10 cellular contexts compared by ENCODE assay signal in genomic region chr15:85499498-85499897, GRCh38.
DNase-seq lines count a peak whose midpoint lies in the region; ATAC-seq and TF ChIP-seq lines count a peak whose summit lies in the region.
"Had no signal": no experiment of that assay in that cellular context is flagged by ENCODE, and none has a peak within 500 bp of the region (broad histone marks: within the 10 kb centered on the region; RNA-seq: fewer than 3 reads in every experiment).

No MANE protein-coding gene starts in this region.

- TF ChIP-seq CTCF in CD8-positive, alpha-beta T cell (IDR thresholded peaks at IDR 0.05) = no peak
- TF ChIP-seq CTCF in IMR-90 (conservative IDR thresholded peaks at IDR 0.05; ENCODE audit: low read depth, low read length) (no peak), WERI-Rb-1 (IDR thresholded peaks at IDR 0.05; ENCODE audit: low read depth, low read length) (no peak), tibial artery (IDR thresholded peaks at IDR 0.05) (no peak)

- H3K9me3 ChIP-seq in CD8-positive, alpha-beta T cell (ENCODE audit: low read length) = no peaks in the 10 kb centered on the region
- H3K9me3 ChIP-seq in IMR-90 (ENCODE audit: control insufficient read depth, insufficient read depth, low read length) (no peaks in the 10 kb centered on the region), WERI-Rb-1 (ENCODE audit: severe bottlenecking) (no peaks in the 10 kb centered on the region), mesenchymal stem cell (ENCODE audit: control insufficient read depth, low read length) (no peaks in the 10 kb centered on the region), tibial artery (no peaks in the 10 kb centered on the region)

- no peak overlapping the region for H3K4me3 Mint-ChIP-seq in CD8-positive, alpha-beta T cell

- no peak for ATAC-seq in CD8-positive, alpha-beta T cell
- ATAC-seq in IMR-90 (ENCODE audit: low read depth) = no peak
- ATAC-seq in GM19463 (IDR thresholded peaks at IDR 0.05; ENCODE audit: unreplicated experiment) = no peak

- no TSS peak for BruUV-seq in IMR-90 (replicated peaks; lab: Mats Ljungman, UMichigan)

- no peak overlapping the region for H3K27ac ChIP-seq in CD8-positive, alpha-beta T cell (ENCODE audit: low read depth, low read length)
- no peak overlapping the region for H3K27ac ChIP-seq in IMR-90 (ENCODE audit: insufficient read depth, low read length)
- H3K27ac ChIP-seq in WERI-Rb-1 = peak overlapping the region; percentile 83
- no peak overlapping the region for H3K27ac ChIP-seq in mesenchymal stem cell (ENCODE audit: low read length, poor library complexity, severe bottlenecking)
- no peak overlapping the region for H3K27ac ChIP-seq in tibial artery

- H3K9me3 Mint-ChIP-seq in CD8-positive, alpha-beta T cell = no peaks in the 10 kb centered on the region

- no peak overlapping the region for H2BK12ac ChIP-seq in mesenchymal stem cell (ENCODE audit: low read length in 2 of 2)

- H3K23ac ChIP-seq in IMR-90 (ENCODE audit: low read depth, low read length) = no peak overlapping the region; the same call in 1 of the 2 replicates
- no peak overlapping the region for H3K23ac ChIP-seq in mesenchymal stem cell (ENCODE audit: low read length in 2 of 2)

- peaks cover 23% of the 10 kb centered on the region; the same call in 1 of the 2 replicates for H4K20me1 ChIP-seq in IMR-90 (ENCODE audit: insufficient read depth, low read length)

- H2BK5ac ChIP-seq in IMR-90 (ENCODE audit: low read depth, low read length, poor library complexity, severe bottlenecking) (no peak overlapping the region), mesenchymal stem cell (ENCODE audit: low read depth, low read length, poor library complexity, severe bottlenecking) (no peak overlapping the region)

- in situ Hi-C loops in IMR-90 (cut with MboI; ENCODE audit: low sequenced_read_pairs) = loop anchor here (5.0 kb wide), 1 partner anchor 207 kb away; no protein-coding TSS in a partner anchor

- H2AK5ac ChIP-seq in IMR-90 (ENCODE audit: low read depth, low read length) (no peak overlapping the region), mesenchymal stem cell (ENCODE audit: low read length, severe bottlenecking) (peak overlapping the region; percentile 72)

- H3K56ac ChIP-seq in IMR-90 (ENCODE audit: extremely low read depth, insufficient read depth, low read length) = no peak overlapping the region

- H3K9me1 ChIP-seq in IMR-90 (ENCODE audit: insufficient read depth, low read length) = peaks cover 13% of the 10 kb centered on the region

- H3K4me1 Mint-ChIP-seq in CD8-positive, alpha-beta T cell (ENCODE audit: low read depth) = peaks cover 88% of the 10 kb centered on the region

- peak overlapping the region; percentile 60 for H3K27ac Mint-ChIP-seq in CD8-positive, alpha-beta T cell

- peaks cover 50% of the 10 kb centered on the region for H3K4me1 ChIP-seq in CD8-positive, alpha-beta T cell (ENCODE audit: insufficient read depth, low read length)
- peaks cover 8% of the 10 kb centered on the region for H3K4me1 ChIP-seq in IMR-90 (ENCODE audit: control insufficient read depth, insufficient read depth, low read length)
- H3K4me1 ChIP-seq in mesenchymal stem cell (ENCODE audit: control insufficient read depth, insufficient read depth, low read depth, low read length) = peaks cover 5% of the 10 kb centered on the region
- H3K4me1 ChIP-seq in tibial artery = peaks cover 0 to 20% (median 7%) of the 10 kb centered on the region in 4 donors

- intact Hi-C loops in CD8-positive, alpha-beta T cell (cut with DNase I, micrococcal nuclease) = no loop called here
- intact Hi-C loops in IMR-90 (cut with micrococcal nuclease) (no loop called here), tibial artery (cut with DNase I; ENCODE audit: low total_unique reads) (no loop called here)

- no peak overlapping the region for H3K4me3 ChIP-seq in CD8-positive, alpha-beta T cell (ENCODE audit: low read depth, low read length)
- H3K4me3 ChIP-seq in IMR-90 (ENCODE audit: insufficient read depth, low read depth, low read length) (no peak overlapping the region), WERI-Rb-1 (ENCODE audit: low read depth, low read length) (peak overlapping the region; percentile 60), mesenchymal stem cell (ENCODE audit: insufficient read depth in 1 of 2, low read depth in 1 of 2, low read length in 2 of 2) (no peak overlapping the region), tibial artery (no peak overlapping the region)

- H3K14ac ChIP-seq in IMR-90 (replicated peaks; ENCODE audit: low read depth, low read length) (no peak overlapping the region), mesenchymal stem cell (ENCODE audit: low read length in 2 of 2) (no peak overlapping the region)

- H4K5ac ChIP-seq in IMR-90 (ENCODE audit: low read depth, low read length) = no peak overlapping the region

- H4K91ac ChIP-seq in IMR-90 (ENCODE audit: insufficient read depth, low read depth, low read length) (no peak overlapping the region), mesenchymal stem cell (ENCODE audit: low read length) (no peak overlapping the region)

- TF ChIP-seq RAD21 in IMR-90 (IDR thresholded peaks at IDR 0.05; ENCODE audit: low read length) = no peak

- no peaks in the 10 kb centered on the region for H3K27me3 Mint-ChIP-seq in CD8-positive, alpha-beta T cell (ENCODE audit: low read depth)

- TF ChIP-seq POLR2A in IMR-90 (IDR thresholded peaks at IDR 0.05; ENCODE audit: low read depth, low read length) = no peak

- DNase-seq in CD8-positive, alpha-beta T cell = no peak
- DNase-seq in IMR-90 (peak; percentile 28), WERI-Rb-1 (no peak), mesenchymal stem cell (no peak), NCI-H774 (lab: John Stamatoyannopoulos, UW) (no peak), tibial artery (no peak), amniotic stem cell (lab: John Stamatoyannopoulos, UW) (no peak)
- DNase-seq: activated CD4-positive, CD25-positive, alpha-beta regulatory T cell; hypothalamus had no signal

- H2BK15ac ChIP-seq in IMR-90 (ENCODE audit: low read depth, low read length) (no peak overlapping the region), mesenchymal stem cell (ENCODE audit: low read depth, poor library complexity, severe bottlenecking) (no peak overlapping the region)

- dilution Hi-C loops in IMR-90 (cut with HindIII; ENCODE audit: low sequenced_read_pairs, unreplicated experiment) = no loop called here

- no peak overlapping the region for H4K8ac ChIP-seq in IMR-90 (ENCODE audit: low read depth in 2 of 2, low read length in 2 of 2)
- H4K8ac ChIP-seq in mesenchymal stem cell (ENCODE audit: low read length) = no peak overlapping the region

- H3K36me3 Mint-ChIP-seq in CD8-positive, alpha-beta T cell = peaks cover 3% of the 10 kb centered on the region

- POLR2A ChIA-PET in CD8-positive, alpha-beta T cell (lab: Charles Lee) = no interaction called here
- POLR2A ChIA-PET in IMR-90 (lab: Charles Lee; ENCODE audit: unreplicated experiment) = no interaction called here

- no peak overlapping the region for H2BK120ac ChIP-seq in IMR-90 (ENCODE audit: low read depth, low read length)
- H2BK120ac ChIP-seq in mesenchymal stem cell (ENCODE audit: low read depth, low read length) = no peak overlapping the region

- H3K36me3 ChIP-seq in CD8-positive, alpha-beta T cell (ENCODE audit: insufficient read depth, low read length) = no peaks in the 10 kb centered on the region
- no peaks in the 10 kb centered on the region for H3K36me3 ChIP-seq in IMR-90 (ENCODE audit: control insufficient read depth, insufficient read depth, low read length)
- H3K36me3 ChIP-seq in WERI-Rb-1 = peaks cover 31% of the 10 kb centered on the region
- no peaks in the 10 kb centered on the region for H3K36me3 ChIP-seq in mesenchymal stem cell (ENCODE audit: control insufficient read depth in 1 of 2, insufficient read depth in 2 of 2, low read depth in 1 of 2, low read length in 2 of 2)
- H3K36me3 ChIP-seq in tibial artery = no peaks in the 10 kb centered on the region

- H3K79me1 ChIP-seq in IMR-90 (ENCODE audit: low read depth in 1 of 2, low read length in 2 of 2) (peaks cover 39 to 83% of the 10 kb centered on the region in 2 experiments), mesenchymal stem cell (replicated peaks; ENCODE audit: low read length, poor library complexity, severe bottlenecking) (peaks cover 20% of the 10 kb centered on the region)

- WGBS in IMR-90 (ENCODE audit: extremely low coverage in 2 of 2, insufficient read length in 1 of 2), 2 experiments = 95% methylated on average over 3 of the region's 5 CpGs; no CpG with 5 or more reads in 1 of the 2 experiments
- WGBS in mesenchymal stem cell = 51% methylated on average over 4 of the region's 5 CpGs

- CTCF ChIA-PET in CD8-positive, alpha-beta T cell (lab: Charles Lee) = interaction anchor here (0.7 to 3.2 kb wide), 4 partner anchors 11 to 203 kb away, joined by 3 to 8 read pairs (median 6); no protein-coding TSS in a partner anchor
- CTCF ChIA-PET in IMR-90 (lab: Yijun Ruan, JAX) = no interaction called here

- no peak overlapping the region for H3K18ac ChIP-seq in IMR-90 (ENCODE audit: low read depth, low read length)
- H3K18ac ChIP-seq in mesenchymal stem cell (ENCODE audit: low read depth in 1 of 2, low read length in 2 of 2) = peak overlapping the region in 1 of 2 experiments; percentile 28

- no peaks in the 10 kb centered on the region for H3K27me3 ChIP-seq in CD8-positive, alpha-beta T cell (ENCODE audit: insufficient read depth, low read length)
- H3K27me3 ChIP-seq in IMR-90 (ENCODE audit: control insufficient read depth, insufficient read depth, low read length) (no peaks in the 10 kb centered on the region), WERI-Rb-1 (ENCODE audit: insufficient read depth, low read depth, severe bottlenecking) (no peaks in the 10 kb centered on the region), mesenchymal stem cell (ENCODE audit: control insufficient read depth in 1 of 2, insufficient read depth in 1 of 2, low read length in 2 of 2) (no peaks in the 10 kb centered on the region), tibial artery (no peaks in the 10 kb centered on the region)

- no peak overlapping the region for H3K9ac ChIP-seq in IMR-90 (ENCODE audit: low read depth, low read length)
- peak overlapping the region; percentile 29 for H3K9ac ChIP-seq in mesenchymal stem cell (ENCODE audit: low read length)

- no peak overlapping the region for H3K4me2 ChIP-seq in IMR-90 (ENCODE audit: low read depth, low read length)
- H3K4me2 ChIP-seq in mesenchymal stem cell (ENCODE audit: low read length, poor library complexity, severe bottlenecking) = no peak overlapping the region

- H2AFZ ChIP-seq in IMR-90 (replicated peaks; ENCODE audit: low read length, poor library complexity) = no peak overlapping the region
- H2AFZ ChIP-seq in mesenchymal stem cell (ENCODE audit: low read depth, low read length) = no peak overlapping the region

- H3K4ac ChIP-seq in IMR-90 (ENCODE audit: low read depth, low read length) (no peak overlapping the region), mesenchymal stem cell (ENCODE audit: low read depth in 1 of 2, low read length in 2 of 2) (no peak overlapping the region)

- no peak overlapping the region for H2BK20ac ChIP-seq in IMR-90 (ENCODE audit: low read depth, low read length)

- no peak overlapping the region for H2AK9ac ChIP-seq in IMR-90 (replicated peaks; ENCODE audit: low read depth, low read length, poor library complexity)

TF ChIP-seq in IMR-90, 13 proteins besides CTCF, POLR2A, EP300 and RAD21 (continues in another document):
- TF ChIP-seq NFE2L2 (IDR thresholded peaks at IDR 0.05; ENCODE audit: low read depth, low read length) (no peak), MAFK (IDR thresholded peaks at IDR 0.05; ENCODE audit: low read depth, low read length) (no peak), SMC3 (IDR thresholded peaks at IDR 0.05; ENCODE audit: low read depth, low read length) (no peak)
